8 cellular contexts compared by ENCODE assay signal in the genomic region with DNA sequence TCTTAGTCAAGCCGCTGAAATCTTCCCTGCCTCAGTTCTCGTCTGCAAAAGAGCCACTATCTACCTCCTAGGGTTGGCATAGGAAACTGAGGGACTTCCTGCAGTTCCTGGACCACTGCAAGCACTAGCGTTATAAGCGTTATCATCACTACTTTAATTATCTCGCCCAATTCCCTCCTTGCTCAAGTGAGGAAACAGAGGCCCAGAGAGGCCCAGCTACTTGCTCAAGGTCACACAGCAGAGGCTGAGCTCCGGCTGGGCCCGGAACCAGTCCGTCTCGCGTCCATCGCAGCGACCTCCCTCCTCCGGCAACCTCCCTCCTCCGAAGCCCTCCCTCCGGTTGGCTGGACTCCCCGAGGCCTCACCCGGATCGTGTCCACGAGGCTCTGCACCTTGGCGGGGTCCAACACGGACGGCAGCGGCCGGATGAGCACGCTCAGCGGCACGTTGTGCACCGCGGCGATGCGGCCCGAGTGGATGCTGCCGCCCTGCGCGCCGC. TPM values are rescaled to one million over a fixed set of nuclear protein-coding genes. Genes with fewer than 3 reads are reported as not detected.
DNase-seq lines count a peak whose midpoint lies in the region; ATAC-seq and TF ChIP-seq lines count a peak whose summit lies in the region.

No MANE protein-coding gene starts in this region.

- H2BK12ac ChIP-seq in neuronal stem cell (ENCODE audit: low read length): peak overlapping the region; percentile 61

- H3K14ac ChIP-seq in neuronal stem cell (ENCODE audit: low read length): peak overlapping the region; percentile 95

- H3K18ac ChIP-seq in neuronal stem cell (ENCODE audit: low read length): peak overlapping the region; percentile 99

- peak overlapping the region; percentile 98 for H3K9ac ChIP-seq in neuronal stem cell (ENCODE audit: low read depth, low read length, poor library complexity)

- H3K27ac ChIP-seq in CD4-positive, alpha-beta memory T cell (ENCODE audit: low read depth, low read length): peak overlapping the region; percentile 50
- H3K27ac ChIP-seq in esophagus muscularis mucosa (replicated peaks in 1 of 4) (peak overlapping the region; percentile 81 to 90 (median 88)), neuronal stem cell (replicated peaks; ENCODE audit: low read length) (no peak overlapping the region)

- 5% methylated on average over 7 of the region's 36 CpGs for WGBS in esophagus muscularis mucosa
- WGBS in neuronal stem cell (ENCODE audit: extremely low coverage in 2 of 2, insufficient read length in 2 of 2, insufficient replicate concordance in 1 of 2), 2 donors: no CpG with 5 or more reads among the region's 36 CpGs

- H3K27me3 ChIP-seq in CD4-positive, alpha-beta memory T cell (ENCODE audit: insufficient read depth, low read length): no peaks in the 10 kb centered on the region
- H3K27me3 ChIP-seq in HAP-1 (ENCODE audit: low read depth) (no peaks in the 10 kb centered on the region), esophagus muscularis mucosa (no peaks in the 10 kb centered on the region), neuronal stem cell (ENCODE audit: control insufficient read depth in 3 of 3, insufficient read depth in 3 of 3, low read depth in 1 of 3, low read length in 3 of 3) (peaks cover 3 to 37% (median 7%) of the 10 kb centered on the region in 3 experiments)

- no peak overlapping the region for H2BK5ac ChIP-seq in neuronal stem cell (ENCODE audit: low read length)

- H2BK15ac ChIP-seq in neuronal stem cell (ENCODE audit: low read length): peak overlapping the region; percentile 56

- no peaks in the 10 kb centered on the region for H3K79me1 ChIP-seq in neuronal stem cell (ENCODE audit: low read depth, low read length)

- H3K36me3 ChIP-seq in CD4-positive, alpha-beta memory T cell (ENCODE audit: insufficient read depth, low read length): peaks cover 5% of the 10 kb centered on the region
- H3K36me3 ChIP-seq in HAP-1 (replicated peaks) (peaks cover 28% of the 10 kb centered on the region), esophagus muscularis mucosa (peaks cover 14 to 36% (median 34%) of the 10 kb centered on the region in 4 donors), neuronal stem cell (replicated peaks in 1 of 2; ENCODE audit: control insufficient read depth in 2 of 2, insufficient read depth in 2 of 2, low read length in 2 of 2) (peaks cover 6 to 24% of the 10 kb centered on the region in 2 donors)

- POLR2A ChIA-PET in CD4-positive, alpha-beta memory T cell (lab: Charles Lee; ENCODE audit: partially characterized antibody): interaction anchor here (0.6 kb wide), 1 partner anchor 110 kb away, joined by 4 read pairs; no protein-coding TSS in a partner anchor

- peak overlapping the region; percentile 0 for H2AK5ac ChIP-seq in neuronal stem cell (ENCODE audit: low read depth, low read length)

- H3K27me3 Mint-ChIP-seq in CD4-positive, alpha-beta memory T cell: no peaks in the 10 kb centered on the region
- H3K27me3 Mint-ChIP-seq in T-helper 1 cell treated with Interleukin-12 subunit alpha and Interleukin-12 subunit beta and Interleukin-4 antibody, amounts not matched to agents 30 μg/mL and 1 μg/mL, for 36 hours (ENCODE audit: low read depth): peaks cover 15% of the 10 kb centered on the region

- peaks cover 12 to 20% of the 10 kb centered on the region in 2 donors for H3K36me3 Mint-ChIP-seq in CD4-positive, alpha-beta memory T cell
- H3K36me3 Mint-ChIP-seq in T-helper 1 cell treated with Interleukin-12 subunit alpha and Interleukin-12 subunit beta and Interleukin-4 antibody, amounts not matched to agents 30 μg/mL and 1 μg/mL, for 36 hours (ENCODE audit: low read depth): peaks cover 21% of the 10 kb centered on the region

- in situ Hi-C loops in HAP-1 (cut with MboI; ENCODE audit: low sequenced_read_pairs): loop anchor here (5.0 kb wide), 1 partner anchor 300 kb away; no protein-coding TSS in a partner anchor

- peaks cover 0 to 3% (median 0%) of the 10 kb centered on the region in 8 donors for H3K9me3 Mint-ChIP-seq in CD4-positive, alpha-beta memory T cell
- H3K9me3 Mint-ChIP-seq in T-helper 1 cell treated with Interleukin-12 subunit alpha and Interleukin-12 subunit beta and Interleukin-4 antibody, amounts not matched to agents 30 μg/mL and 1 μg/mL, for 36 hours: no peaks in the 10 kb centered on the region

- H4K8ac ChIP-seq in neuronal stem cell (ENCODE audit: low read depth, low read length): no peak overlapping the region

- intact Hi-C loops in CD4-positive, alpha-beta memory T cell (cut with micrococcal nuclease): loop anchor here (2.0 kb wide), 1 partner anchor 14 kb away; no protein-coding TSS in a partner anchor
- intact Hi-C loops in esophagus muscularis mucosa (cut with DNase I): loop anchor here (5.0 kb wide), 3 partner anchors 110 to 195 kb away; partner anchors contain the start of genes CSNK2A1 and FAM110A

- no peak for ATAC-seq in GM18861 (IDR thresholded peaks at IDR 0.05; ENCODE audit: unreplicated experiment)

- no peaks in the 10 kb centered on the region for H3K9me3 ChIP-seq in CD4-positive, alpha-beta memory T cell (ENCODE audit: control insufficient read depth in 1 of 2, low read length in 2 of 2)
- peaks cover 3% of the 10 kb centered on the region; the same call in 1 of the 2 replicates for H3K9me3 ChIP-seq in HAP-1
- H3K9me3 ChIP-seq in esophagus muscularis mucosa: peaks cover 0 to 10% (median 0%) of the 10 kb centered on the region in 4 donors
- H3K9me3 ChIP-seq in neuronal stem cell (replicated peaks in 1 of 2; ENCODE audit: control insufficient read depth in 2 of 2, insufficient read depth in 1 of 2, low read depth in 1 of 2, low read length in 2 of 2): no peaks in the 10 kb centered on the region

- H3K27ac Mint-ChIP-seq in CD4-positive, alpha-beta memory T cell: peak overlapping the region; percentile 65 to 92 (median 86)
- peak overlapping the region; percentile 55 for H3K27ac Mint-ChIP-seq in T-helper 1 cell treated with Interleukin-12 subunit alpha and Interleukin-12 subunit beta and Interleukin-4 antibody, amounts not matched to agents 30 μg/mL and 1 μg/mL, for 36 hours

- H4K91ac ChIP-seq in neuronal stem cell (ENCODE audit: low read depth, low read length, poor library complexity): no peak overlapping the region

- peak in 1 of 5 donors; percentile 3 for DNase-seq in CD4-positive, alpha-beta memory T cell
- no peak for DNase-seq in HAP-1 (ENCODE audit: low spot score in 2 of 2)
- no peak for DNase-seq in esophagus muscularis mucosa (ENCODE audit: extremely low spot score)
- no peak for DNase-seq in neuronal stem cell (ENCODE audit: low spot score)
- no peak for DNase-seq in effector CD4-positive, alpha-beta T cell
- DNase-seq in SKM-1 (lab: John Stamatoyannopoulos, UW; ENCODE audit: unreplicated experiment): no peak

- TF ChIP-seq POLR2A in esophagus muscularis mucosa (IDR thresholded peaks at IDR 0.05; ENCODE audit: low read depth): no peak

- H3K23ac ChIP-seq in neuronal stem cell (ENCODE audit: low read depth, low read length, poor library complexity): peak overlapping the region; percentile 82

- TF ChIP-seq CTCF in esophagus muscularis mucosa (IDR thresholded peaks at IDR 0.05): no peak

- no peak overlapping the region for H3K4ac ChIP-seq in neuronal stem cell (ENCODE audit: low read length)

- H3K4me3 ChIP-seq in CD4-positive, alpha-beta memory T cell (ENCODE audit: low read length in 2 of 2): peak overlapping the region; percentile 17 to 57
- H3K4me3 ChIP-seq in HAP-1 (peak overlapping the region; percentile 62), esophagus muscularis mucosa (peak overlapping the region; percentile 77 to 95 (median 84)), neuronal stem cell (ENCODE audit: low read length in 2 of 2) (peak overlapping the region; percentile 74 to 97)

- no peak overlapping the region for H2BK120ac ChIP-seq in neuronal stem cell (ENCODE audit: low read depth, low read length)

- CTCF ChIA-PET in CD4-positive, alpha-beta memory T cell (lab: Charles Lee; ENCODE audit: partially characterized antibody): interaction anchor here (0.6 to 1.8 kb wide), 5 partner anchors 11 to 109 kb away, joined by 3 to 6 read pairs (median 4); partner anchors contain the start of gene CSNK2A1

- H3K4me1 ChIP-seq in CD4-positive, alpha-beta memory T cell (ENCODE audit: insufficient read depth, low read length): peaks cover 28% of the 10 kb centered on the region
- H3K4me1 ChIP-seq in HAP-1 (peaks cover 3% of the 10 kb centered on the region; the same call in 1 of the 2 replicates), esophagus muscularis mucosa (peaks cover 18 to 36% (median 28%) of the 10 kb centered on the region in 4 donors), neuronal stem cell (ENCODE audit: control insufficient read depth in 2 of 2, insufficient read depth in 1 of 2, low read depth in 1 of 2, low read length in 2 of 2) (peaks cover 7 to 14% of the 10 kb centered on the region in 2 donors)

- H3K4me1 Mint-ChIP-seq in CD4-positive, alpha-beta memory T cell: peaks cover 22 to 45% (median 33%) of the 10 kb centered on the region in 4 donors
- H3K4me1 Mint-ChIP-seq in T-helper 1 cell treated with Interleukin-12 subunit alpha and Interleukin-12 subunit beta and Interleukin-4 antibody, amounts not matched to agents 30 μg/mL and 1 μg/mL, for 36 hours (ENCODE audit: low read depth): peaks cover 30% of the 10 kb centered on the region

- peak overlapping the region; percentile 66 to 89 (median 84) for H3K4me3 Mint-ChIP-seq in CD4-positive, alpha-beta memory T cell
- H3K4me3 Mint-ChIP-seq in T-helper 1 cell treated with Interleukin-12 subunit alpha and Interleukin-12 subunit beta and Interleukin-4 antibody, amounts not matched to agents 30 μg/mL and 1 μg/mL, for 36 hours: peak overlapping the region; percentile 70

- peak overlapping the region; percentile 85 for H3K4me2 ChIP-seq in neuronal stem cell (ENCODE audit: insufficient read depth, low read length, poor library complexity, severe bottlenecking)

- no peak for TF ChIP-seq EP300 in esophagus muscularis mucosa (IDR thresholded peaks at IDR 0.05)

- peak overlapping the region; percentile 94 for H2AFZ ChIP-seq in neuronal stem cell (ENCODE audit: low read length)

RNA-seq across cellular contexts. Expression of gene SRXN1, which starts 0.3 kb away (rescaled TPM):
- 1 to 10 TPM; 6.9 to 7.4 TPM for total RNA-seq in CD4-positive, alpha-beta memory T cell
- polyA plus RNA-seq in CD4-positive, alpha-beta memory T cell: 10 to 100 TPM; 10.4 to 17.2 TPM
- total RNA-seq in esophagus muscularis mucosa: 10 to 100 TPM; 37.0 to 58.2 (median 41.4) TPM
- 10.3 TPM for polyA plus RNA-seq in neuronal stem cell (2013, experiment 1 of 2)
- polyA plus RNA-seq in neuronal stem cell (2013, experiment 2 of 2): 10.4 TPM

RNA-seq across cellular contexts. Expression of gene SCRT2, which starts 22.9 kb away (rescaled TPM):
- total RNA-seq in CD4-positive, alpha-beta memory T cell: not detected
- polyA plus RNA-seq in CD4-positive, alpha-beta memory T cell: not detected
- total RNA-seq in esophagus muscularis mucosa: not detected
- polyA plus RNA-seq in neuronal stem cell (2013, experiment 1 of 2): 0.06 TPM
- polyA plus RNA-seq in neuronal stem cell (2013, experiment 2 of 2): 0.04 TPM

RNA-seq across cellular contexts. Expression of gene TCF15, which starts 42.6 kb away (rescaled TPM):
- total RNA-seq in CD4-positive, alpha-beta memory T cell: not detected
- not detected for polyA plus RNA-seq in CD4-positive, alpha-beta memory T cell
- 1 to 10 TPM; 2.3 to 5.7 (median 3.3) TPM for total RNA-seq in esophagus muscularis mucosa
- 2.0 TPM for polyA plus RNA-seq in neuronal stem cell (2013, experiment 1 of 2)
- 1.8 TPM for polyA plus RNA-seq in neuronal stem cell (2013, experiment 2 of 2)

Comparison
In these comparisons a context has a peak if more than half of its experiments do, and no peak if none do; other contexts are left out.
1. RNA of gene SRXN1, which starts 0.3 kb away (total RNA-seq): 37.0 to 58.2 TPM in esophagus muscularis mucosa; 6.9 to 7.4 TPM in CD4-positive, alpha-beta memory T cell; every median in the first group is over 4 times any median in the second.
2. Peak in every context shown above with its lines, with median percentiles within 50 percentile points of each other: H3K4me3 ChIP-seq.